8 cellular contexts compared by ENCODE assay signal in genomic region chr10:124708246-124708779, GRCh38. TPM values are rescaled to one million over a fixed set of nuclear protein-coding genes. Genes with fewer than 3 reads are reported as not detected.
DNase-seq lines count a peak whose midpoint lies in the region; ATAC-seq and TF ChIP-seq lines count a peak whose summit lies in the region.

No MANE protein-coding gene starts in this region.

- H3K9me3 ChIP-seq in CD8-positive, alpha-beta memory T cell (ENCODE audit: low read length) = no peaks in the 10 kb centered on the region
- H3K9me3 ChIP-seq in neutrophil = no peaks in the 10 kb centered on the region

- H3K27ac Mint-ChIP-seq in CD8-positive, alpha-beta memory T cell = peak overlapping the region; percentile 82 to 96 (median 90)
- H3K27ac Mint-ChIP-seq in effector memory CD8-positive, alpha-beta T cell = peak overlapping the region; percentile 95 to 96

- peak in 1 of 5 donors; percentile 35 for DNase-seq in CD8-positive, alpha-beta memory T cell
- peak; percentile 58 to 87 for DNase-seq in NCI-H2081 (lab: John Stamatoyannopoulos, UW)
- DNase-seq in effector memory CD8-positive, alpha-beta T cell = no peak
- DNase-seq in 8988T = no peak
- no peak for DNase-seq in posterior vena cava (ENCODE audit: low spot score)
- DNase-seq in GOT3 (lab: John Stamatoyannopoulos, UW) = no peak
- DNase-seq in HT-29 (ENCODE audit: low spot score) = no peak

- ATAC-seq in effector memory CD8-positive, alpha-beta T cell (replicated peaks) = peak; percentile 14

- no peak for TF ChIP-seq CTCF in neutrophil (IDR thresholded peaks at IDR 0.05)

- H3K36me3 Mint-ChIP-seq in CD8-positive, alpha-beta memory T cell = peaks cover 0 to 57% (median 2%) of the 10 kb centered on the region in 3 donors
- H3K36me3 Mint-ChIP-seq in effector memory CD8-positive, alpha-beta T cell (ENCODE audit: insufficient read depth) = peaks cover 43% of the 10 kb centered on the region

- intact Hi-C loops in posterior vena cava (cut with DNase I) = no loop called here

- CTCF ChIA-PET in CD8-positive, alpha-beta memory T cell (lab: Charles Lee) = interaction anchor here (0.8 to 15.2 kb wide), 7 partner anchors 12 to 60 kb away, joined by 3 to 312 read pairs (median 11); no protein-coding TSS in a partner anchor

- peaks cover 89% of the 10 kb centered on the region for H3K4me1 ChIP-seq in CD8-positive, alpha-beta memory T cell (ENCODE audit: insufficient read depth, low read length)
- peaks cover 85 to 89% of the 10 kb centered on the region in 2 experiments for H3K4me1 ChIP-seq in neutrophil (ENCODE audit: control insufficient read depth in 1 of 2, insufficient read depth in 1 of 2, low read depth in 1 of 2, low read length in 1 of 2)

- POLR2A ChIA-PET in CD8-positive, alpha-beta memory T cell (lab: Charles Lee) = interaction anchor here (0.7 to 2.6 kb wide), 4 partner anchors 8 to 24 kb away, joined by 3 to 14 read pairs (median 6); no protein-coding TSS in a partner anchor

- no peaks in the 10 kb centered on the region for H3K9me3 Mint-ChIP-seq in CD8-positive, alpha-beta memory T cell
- no peaks in the 10 kb centered on the region for H3K9me3 Mint-ChIP-seq in effector memory CD8-positive, alpha-beta T cell

- H3K27ac ChIP-seq in CD8-positive, alpha-beta memory T cell (ENCODE audit: low read depth, low read length) = no peak overlapping the region
- peak overlapping the region; percentile 94 for H3K27ac ChIP-seq in neutrophil

- H3K4me3 Mint-ChIP-seq in CD8-positive, alpha-beta memory T cell = peak overlapping the region in 6 of 7 donors; percentile 50 to 84 (median 63)
- H3K4me3 Mint-ChIP-seq in effector memory CD8-positive, alpha-beta T cell = peak overlapping the region; percentile 71 to 78

- H3K27me3 ChIP-seq in CD8-positive, alpha-beta memory T cell (ENCODE audit: insufficient read depth, low read length, poor library complexity, severe bottlenecking) = no peaks in the 10 kb centered on the region
- H3K27me3 ChIP-seq in neutrophil = no peaks in the 10 kb centered on the region

- H3K36me3 ChIP-seq in CD8-positive, alpha-beta memory T cell (ENCODE audit: insufficient read depth, low read length) = peaks cover 4% of the 10 kb centered on the region
- peaks cover 33% of the 10 kb centered on the region for H3K36me3 ChIP-seq in neutrophil

- peaks cover 88 to 93% (median 92%) of the 10 kb centered on the region in 3 donors for H3K4me1 Mint-ChIP-seq in CD8-positive, alpha-beta memory T cell
- H3K4me1 Mint-ChIP-seq in effector memory CD8-positive, alpha-beta T cell (ENCODE audit: low read depth in 2 of 2) = peaks cover 86 to 90% of the 10 kb centered on the region in 2 donors

- no peaks in the 10 kb centered on the region for H3K27me3 Mint-ChIP-seq in CD8-positive, alpha-beta memory T cell
- H3K27me3 Mint-ChIP-seq in effector memory CD8-positive, alpha-beta T cell = no peaks in the 10 kb centered on the region

- H3K4me3 ChIP-seq in CD8-positive, alpha-beta memory T cell (ENCODE audit: low read length) = peak overlapping the region; percentile 21
- peak overlapping the region; percentile 9 to 52 for H3K4me3 ChIP-seq in neutrophil (ENCODE audit: low read depth in 1 of 2, low read length in 1 of 2)

RNA-seq across cellular contexts. Expression of gene FAM53B, which starts 35.9 kb away (rescaled TPM):
- total RNA-seq in CD8-positive, alpha-beta memory T cell = 10 to 100 TPM; 28.8 to 29.2 TPM
- 41.6 TPM for polyA plus RNA-seq in CD8-positive, alpha-beta memory T cell
- 10 to 100 TPM; 15.6 to 21.4 TPM for total RNA-seq in posterior vena cava
- total RNA-seq in HT-29 (2014; rRNA removed; shearing (Covaris generic)) = 17.8 and 20.2 TPM in 2 replicates

Comparison
In these comparisons a context has a peak if more than half of its experiments do, and no peak if none do; other contexts are left out.
1. DNase-seq: peak in NCI-H2081 (2 of 2); none in effector memory CD8-positive, alpha-beta T cell (0 of 3), 8988T (single experiment), posterior vena cava (single experiment), GOT3 (single experiment) and HT-29 (single experiment).